1 cellular context compared by ENCODE assay signal in the genomic region with DNA sequence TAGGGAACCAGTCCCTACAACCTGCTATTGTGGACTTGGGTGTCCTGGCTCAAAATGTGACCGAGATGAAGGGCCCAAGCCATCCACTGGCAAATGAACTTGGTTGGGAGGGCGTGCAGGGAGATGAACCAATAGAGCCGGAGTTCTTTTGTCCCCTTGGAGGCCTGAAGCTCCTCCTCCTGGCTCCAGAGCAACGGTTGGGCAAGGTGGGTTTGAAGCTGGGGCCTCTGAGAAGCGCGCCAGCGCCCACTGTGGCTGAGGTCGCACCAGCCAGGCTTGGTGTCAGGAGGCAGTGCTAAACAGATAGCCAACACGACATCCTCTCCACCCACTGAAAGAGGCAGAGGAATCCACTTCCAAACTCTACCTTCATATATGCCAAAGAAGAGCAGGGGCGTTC.
TF ChIP-seq lines count a peak whose summit lies in the region.

No MANE protein-coding gene starts in this region.

TF ChIP-seq in HepG2, 621 proteins besides CTCF, POLR2A, EP300 and RAD21 (continued from another document):
- TF ChIP-seq, protein P1, sequence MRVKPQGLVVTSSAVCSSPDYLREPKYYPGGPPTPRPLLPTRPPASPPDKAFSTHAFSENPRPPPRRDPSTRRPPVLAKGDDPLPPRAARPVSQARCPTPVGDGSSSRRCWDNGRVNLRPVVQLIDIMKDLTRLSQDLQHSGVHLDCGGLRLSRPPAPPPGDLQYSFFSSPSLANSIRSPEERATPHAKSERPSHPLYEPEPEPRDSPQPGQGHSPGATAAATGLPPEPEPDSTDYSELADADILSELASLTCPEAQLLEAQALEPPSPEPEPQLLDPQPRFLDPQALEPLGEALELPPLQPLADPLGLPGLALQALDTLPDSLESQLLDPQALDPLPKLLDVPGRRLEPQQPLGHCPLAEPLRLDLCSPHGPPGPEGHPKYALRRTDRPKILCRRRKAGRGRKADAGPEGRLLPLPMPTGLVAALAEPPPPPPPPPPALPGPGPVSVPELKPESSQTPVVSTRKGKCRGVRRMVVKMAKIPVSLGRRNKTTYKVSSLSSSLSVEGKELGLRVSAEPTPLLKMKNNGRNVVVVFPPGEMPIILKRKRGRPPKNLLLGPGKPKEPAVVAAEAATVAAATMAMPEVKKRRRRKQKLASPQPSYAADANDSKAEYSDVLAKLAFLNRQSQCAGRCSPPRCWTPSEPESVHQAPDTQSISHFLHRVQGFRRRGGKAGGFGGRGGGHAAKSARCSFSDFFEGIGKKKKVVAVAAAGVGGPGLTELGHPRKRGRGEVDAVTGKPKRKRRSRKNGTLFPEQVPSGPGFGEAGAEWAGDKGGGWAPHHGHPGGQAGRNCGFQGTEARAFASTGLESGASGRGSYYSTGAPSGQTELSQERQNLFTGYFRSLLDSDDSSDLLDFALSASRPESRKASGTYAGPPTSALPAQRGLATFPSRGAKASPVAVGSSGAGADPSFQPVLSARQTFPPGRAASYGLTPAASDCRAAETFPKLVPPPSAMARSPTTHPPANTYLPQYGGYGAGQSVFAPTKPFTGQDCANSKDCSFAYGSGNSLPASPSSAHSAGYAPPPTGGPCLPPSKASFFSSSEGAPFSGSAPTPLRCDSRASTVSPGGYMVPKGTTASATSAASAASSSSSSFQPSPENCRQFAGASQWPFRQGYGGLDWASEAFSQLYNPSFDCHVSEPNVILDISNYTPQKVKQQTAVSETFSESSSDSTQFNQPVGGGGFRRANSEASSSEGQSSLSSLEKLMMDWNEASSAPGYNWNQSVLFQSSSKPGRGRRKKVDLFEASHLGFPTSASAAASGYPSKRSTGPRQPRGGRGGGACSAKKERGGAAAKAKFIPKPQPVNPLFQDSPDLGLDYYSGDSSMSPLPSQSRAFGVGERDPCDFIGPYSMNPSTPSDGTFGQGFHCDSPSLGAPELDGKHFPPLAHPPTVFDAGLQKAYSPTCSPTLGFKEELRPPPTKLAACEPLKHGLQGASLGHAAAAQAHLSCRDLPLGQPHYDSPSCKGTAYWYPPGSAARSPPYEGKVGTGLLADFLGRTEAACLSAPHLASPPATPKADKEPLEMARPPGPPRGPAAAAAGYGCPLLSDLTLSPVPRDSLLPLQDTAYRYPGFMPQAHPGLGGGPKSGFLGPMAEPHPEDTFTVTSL (CRISPR knock-in tag; IDR thresholded peaks at IDR 0.05; ENCODE audit: borderline replicate concordance): no peak
- TF ChIP-seq ZNF83 (CRISPR knock-in tag; IDR thresholded peaks at IDR 0.05; ENCODE audit: borderline replicate concordance): no peak
- peak; percentile 52; the same call in 1 of the 2 replicates for TF ChIP-seq NFYC (CRISPR knock-in tag; IDR thresholded peaks at IDR 0.05)
- TF ChIP-seq PRPF4 (IDR thresholded peaks at IDR 0.05; ENCODE audit: low read depth, low read length, poor library complexity, severe bottlenecking): no peak
- TF ChIP-seq ATF1 (CRISPR knock-in tag; IDR thresholded peaks at IDR 0.05): no peak
- TF ChIP-seq, protein P2, sequence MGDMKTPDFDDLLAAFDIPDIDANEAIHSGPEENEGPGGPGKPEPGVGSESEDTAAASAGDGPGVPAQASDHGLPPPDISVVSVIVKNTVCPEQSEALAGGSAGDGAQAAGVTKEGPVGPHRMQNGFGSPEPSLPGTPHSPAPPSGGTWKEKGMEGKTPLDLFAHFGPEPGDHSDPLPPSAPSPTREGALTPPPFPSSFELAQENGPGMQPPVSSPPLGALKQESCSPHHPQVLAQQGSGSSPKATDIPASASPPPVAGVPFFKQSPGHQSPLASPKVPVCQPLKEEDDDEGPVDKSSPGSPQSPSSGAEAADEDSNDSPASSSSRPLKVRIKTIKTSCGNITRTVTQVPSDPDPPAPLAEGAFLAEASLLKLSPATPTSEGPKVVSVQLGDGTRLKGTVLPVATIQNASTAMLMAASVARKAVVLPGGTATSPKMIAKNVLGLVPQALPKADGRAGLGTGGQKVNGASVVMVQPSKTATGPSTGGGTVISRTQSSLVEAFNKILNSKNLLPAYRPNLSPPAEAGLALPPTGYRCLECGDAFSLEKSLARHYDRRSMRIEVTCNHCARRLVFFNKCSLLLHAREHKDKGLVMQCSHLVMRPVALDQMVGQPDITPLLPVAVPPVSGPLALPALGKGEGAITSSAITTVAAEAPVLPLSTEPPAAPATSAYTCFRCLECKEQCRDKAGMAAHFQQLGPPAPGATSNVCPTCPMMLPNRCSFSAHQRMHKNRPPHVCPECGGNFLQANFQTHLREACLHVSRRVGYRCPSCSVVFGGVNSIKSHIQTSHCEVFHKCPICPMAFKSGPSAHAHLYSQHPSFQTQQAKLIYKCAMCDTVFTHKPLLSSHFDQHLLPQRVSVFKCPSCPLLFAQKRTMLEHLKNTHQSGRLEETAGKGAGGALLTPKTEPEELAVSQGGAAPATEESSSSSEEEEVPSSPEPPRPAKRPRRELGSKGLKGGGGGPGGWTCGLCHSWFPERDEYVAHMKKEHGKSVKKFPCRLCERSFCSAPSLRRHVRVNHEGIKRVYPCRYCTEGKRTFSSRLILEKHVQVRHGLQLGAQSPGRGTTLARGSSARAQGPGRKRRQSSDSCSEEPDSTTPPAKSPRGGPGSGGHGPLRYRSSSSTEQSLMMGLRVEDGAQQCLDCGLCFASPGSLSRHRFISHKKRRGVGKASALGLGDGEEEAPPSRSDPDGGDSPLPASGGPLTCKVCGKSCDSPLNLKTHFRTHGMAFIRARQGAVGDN (CRISPR knock-in tag; IDR thresholded peaks at IDR 0.05): peak; percentile 60
- no peak for TF ChIP-seq ZNF782 (CRISPR knock-in tag; IDR thresholded peaks at IDR 0.05; ENCODE audit: borderline replicate concordance)
- TF ChIP-seq GABPB1 (CRISPR knock-in tag; IDR thresholded peaks at IDR 0.05): no peak
- peak; percentile 11; the same call in 1 of the 2 replicates for TF ChIP-seq NFYB (CRISPR knock-in tag; IDR thresholded peaks at IDR 0.05)
- TF ChIP-seq, protein P3, sequence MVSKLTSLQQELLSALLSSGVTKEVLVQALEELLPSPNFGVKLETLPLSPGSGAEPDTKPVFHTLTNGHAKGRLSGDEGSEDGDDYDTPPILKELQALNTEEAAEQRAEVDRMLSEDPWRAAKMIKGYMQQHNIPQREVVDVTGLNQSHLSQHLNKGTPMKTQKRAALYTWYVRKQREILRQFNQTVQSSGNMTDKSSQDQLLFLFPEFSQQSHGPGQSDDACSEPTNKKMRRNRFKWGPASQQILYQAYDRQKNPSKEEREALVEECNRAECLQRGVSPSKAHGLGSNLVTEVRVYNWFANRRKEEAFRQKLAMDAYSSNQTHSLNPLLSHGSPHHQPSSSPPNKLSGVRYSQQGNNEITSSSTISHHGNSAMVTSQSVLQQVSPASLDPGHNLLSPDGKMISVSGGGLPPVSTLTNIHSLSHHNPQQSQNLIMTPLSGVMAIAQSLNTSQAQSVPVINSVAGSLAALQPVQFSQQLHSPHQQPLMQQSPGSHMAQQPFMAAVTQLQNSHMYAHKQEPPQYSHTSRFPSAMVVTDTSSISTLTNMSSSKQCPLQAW (CRISPR knock-in tag; IDR thresholded peaks at IDR 0.05): 0 out of 2 replicates have a peak, but pooled peaks have one; percentile 25
- TF ChIP-seq SMC3 (IDR thresholded peaks at IDR 0.05; ENCODE audit: low read length): no peak
- TF ChIP-seq ZNF552 (CRISPR knock-in tag; IDR thresholded peaks at IDR 0.05; ENCODE audit: borderline replicate concordance): no peak
- TF ChIP-seq ZNF549 (CRISPR knock-in tag; IDR thresholded peaks at IDR 0.05): no peak
- no peak for TF ChIP-seq HMGA1 (CRISPR knock-in tag; conservative IDR thresholded peaks at IDR 0.05)
